8 cellular contexts compared by ENCODE assay signal in genomic region chr12:51217133-51217967, GRCh38. TPM values are rescaled to one million over a fixed set of nuclear protein-coding genes. Genes with fewer than 3 reads are reported as not detected.
DNase-seq lines count a peak whose midpoint lies in the region; ATAC-seq and TF ChIP-seq lines count a peak whose summit lies in the region.

No MANE protein-coding gene starts in this region.

- H3K9me3 ChIP-seq in T-helper 17 cell (ENCODE audit: control insufficient read depth, low read length, poor library complexity, severe bottlenecking) (no peaks in the 10 kb centered on the region), ascending aorta (no peaks in the 10 kb centered on the region)

- intact Hi-C loops in ascending aorta (cut with DNase I): loop anchor here (10.0 kb wide), 2 partner anchors 293 to 453 kb away; partner anchors contain the start of gene ATF1

- H3K4me3 ChIP-seq in ascending aorta (peak overlapping the region; percentile 98), retinal pigment epithelial cell (ENCODE audit: low read length) (peak overlapping the region; percentile 75)

- peak overlapping the region; percentile 99 for H3K27ac ChIP-seq in ascending aorta

- no peaks in the 10 kb centered on the region for H3K27me3 ChIP-seq in ascending aorta

- peaks cover 3% of the 10 kb centered on the region for H3K36me3 Mint-ChIP-seq in T-helper 17 cell (ENCODE audit: low read depth)

- H3K4me1 ChIP-seq in ascending aorta: peaks cover 4 to 15% of the 10 kb centered on the region in 2 donors

- peak; percentile 58 for DNase-seq in NCI-H82 (lab: John Stamatoyannopoulos, UW)
- no peak for DNase-seq in NCI-H82 treated with DMSO at 0.1 percent for 48 hours (lab: John Stamatoyannopoulos, UW; ENCODE audit: unreplicated experiment)
- peak; percentile 37 to 39 (median 38) for DNase-seq in T-helper 17 cell
- peak in 1 of 2 donors; percentile 79 for DNase-seq in ascending aorta (ENCODE audit: low spot score in 2 of 2)
- peak; percentile 65 for DNase-seq in hepatic stellate cell (ENCODE audit: low spot score)
- no peak for DNase-seq in retinal pigment epithelial cell (ENCODE audit: low read depth)
- no peak for DNase-seq in NCI-H446 treated with DMSO at 0.1 percent for 48 hours (lab: John Stamatoyannopoulos, UW)

- ATAC-seq in HG03175 (IDR thresholded peaks at IDR 0.05; ENCODE audit: unreplicated experiment) (peak; percentile 35), T-helper 17 cell (peak; percentile 58)

- H3K4me1 Mint-ChIP-seq in T-helper 17 cell: peaks cover 20% of the 10 kb centered on the region

- peak overlapping the region; percentile 93 for H3K27ac Mint-ChIP-seq in T-helper 17 cell

- H3K4me3 Mint-ChIP-seq in T-helper 17 cell: peak overlapping the region; percentile 95

- TF ChIP-seq CTCF in ascending aorta (IDR thresholded peaks at IDR 0.05) (peak; percentile 12 to 34 (median 13)), retinal pigment epithelial cell (conservative IDR thresholded peaks at IDR 0.05; ENCODE audit: low read depth, low read length) (peak; percentile 35)

- no peaks in the 10 kb centered on the region for H3K27me3 Mint-ChIP-seq in T-helper 17 cell

- H3K36me3 ChIP-seq in ascending aorta: no peaks in the 10 kb centered on the region

RNA-seq across cellular contexts. Expression of gene POU6F1, which starts 0.5 kb away (rescaled TPM):
- total RNA-seq in T-helper 17 cell (10 to 100 TPM; 22.5 to 32.8 TPM), ascending aorta (24.7 TPM)

RNA-seq across cellular contexts. Expression of gene DAZAP2, which starts 21.3 kb away (rescaled TPM):
- total RNA-seq in T-helper 17 cell: 100 to 1,000 TPM; 273 to 335 TPM
- total RNA-seq in ascending aorta: 212 TPM

RNA-seq across cellular contexts. Expression of gene TFCP2, which starts 44.4 kb away (rescaled TPM):
- total RNA-seq in T-helper 17 cell (10 to 100 TPM; 15.7 to 20.5 TPM), ascending aorta (3.0 TPM)

RNA-seq across cellular contexts. Expression of gene SMAGP, which starts 52.9 kb away (rescaled TPM):
- total RNA-seq in T-helper 17 cell: 1 to 10 TPM; 1.9 to 3.4 TPM
- total RNA-seq in ascending aorta: 27.4 TPM

Comparison
In these comparisons a context has a peak if more than half of its experiments do, and no peak if none do; other contexts are left out.
1. DNase-seq: peak in NCI-H82 (single experiment), T-helper 17 cell (3 of 3) and hepatic stellate cell (single experiment); none in NCI-H82 treated with DMSO at 0.1 percent for 48 hours (single experiment), retinal pigment epithelial cell (single experiment) and NCI-H446 treated with DMSO at 0.1 percent for 48 hours (single experiment).